In the genomic region with DNA sequence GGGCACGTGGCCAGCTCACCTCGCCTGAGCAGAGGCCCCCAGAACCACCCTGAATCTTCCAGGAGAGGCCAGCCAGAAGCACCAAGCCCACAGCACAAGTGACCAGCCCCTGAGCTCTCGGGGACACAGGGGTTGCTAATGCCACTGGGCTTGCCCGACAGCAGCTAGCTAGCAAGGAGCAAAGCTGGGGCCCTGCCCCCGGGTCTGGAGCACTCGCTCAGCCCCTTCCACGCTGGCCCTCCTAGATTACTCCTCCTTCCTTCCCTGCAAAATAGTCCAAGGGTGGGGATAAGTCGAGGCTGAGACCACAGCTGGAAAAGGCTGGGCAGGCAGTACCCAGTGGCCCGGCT, we compare ENCODE assay signal across 15 cellular contexts.
DNase-seq lines count a peak whose midpoint lies in the region; ATAC-seq and TF ChIP-seq lines count a peak whose summit lies in the region.
"Had no signal": no experiment of that assay in that cellular context is flagged by ENCODE, and none has a peak within 500 bp of the region (broad histone marks: within the 10 kb centered on the region; RNA-seq: fewer than 3 reads in every experiment).

No MANE protein-coding gene starts in this region.

- H3K27ac ChIP-seq in uterus, result peak overlapping the region; percentile 89 to 98
- H3K27ac ChIP-seq: SJCRH30 had no signal

- peak; percentile 63 for DNase-seq in cardiac septum (ENCODE audit: low spot score)
- DNase-seq in left ventricle myocardium superior, result no peak
- DNase-seq in glutamatergic neuron, result peak; percentile 7
- peak; percentile 77 for DNase-seq in posterior vena cava (ENCODE audit: low spot score)
- no peak for DNase-seq in uterus
- DNase-seq in NCI-H128 (lab: John Stamatoyannopoulos, UW; ENCODE audit: unreplicated experiment), result no peak
- no peak for DNase-seq in hepatic stellate cell (ENCODE audit: low spot score)
- DNase-seq: activated CD8-positive, alpha-beta memory T cell treated with anti-CD3 and anti-CD28 coated beads for 24 hours; naive B cell; NCI-H2029; NCI-H524 treated with DMSO at 0.1 percent for 48 hours; SJCRH30 had no signal

- ATAC-seq in left ventricle myocardium superior (no peak), GM18502 (IDR thresholded peaks at IDR 0.05; ENCODE audit: poor library complexity, unreplicated experiment) (no peak)
- ATAC-seq: stimulated activated memory B cell treated with anti-CD40 and anti-IgM and Interleukin-4, amounts not matched to agents 10 μg/mL and 1 μg/mL and 100 μg/mL, for 72 hours had no signal

- H3K27me3 Mint-ChIP-seq in glutamatergic neuron (ENCODE audit: unreplicated experiment), result peaks cover 8% of the 10 kb centered on the region
- H3K27me3 Mint-ChIP-seq: activated B cell treated with CpG ODN at 0.5 μM for 24 hours had no signal

- peaks cover 30 to 59% of the 10 kb centered on the region in 2 donors for H3K4me1 ChIP-seq in uterus
- H3K4me1 ChIP-seq: SJCRH30 had no signal

- no peak overlapping the region for H3K27ac Mint-ChIP-seq in glutamatergic neuron (ENCODE audit: unreplicated experiment)
- H3K27ac Mint-ChIP-seq: activated B cell treated with CpG ODN at 0.5 μM for 24 hours; naive B cell; stimulated activated memory B cell treated with anti-CD40 and anti-IgM and Interleukin-4, amounts not matched to agents 10 μg/mL and 1 μg/mL and 100 μg/mL, for 72 hours had no signal

- TF ChIP-seq CTCF in glutamatergic neuron (IDR thresholded peaks at IDR 0.05; ENCODE audit: partially characterized antibody, unreplicated experiment), result no peak
- no peak for TF ChIP-seq CTCF in uterus (IDR thresholded peaks at IDR 0.05)

- no peaks in the 10 kb centered on the region for H3K36me3 ChIP-seq in uterus
- H3K36me3 ChIP-seq: SJCRH30 had no signal

- peaks cover 4% of the 10 kb centered on the region for H3K36me3 Mint-ChIP-seq in glutamatergic neuron (ENCODE audit: unreplicated experiment)
- H3K36me3 Mint-ChIP-seq: naive B cell; stimulated activated memory B cell treated with anti-CD40 and anti-IgM and Interleukin-4, amounts not matched to agents 10 μg/mL and 1 μg/mL and 100 μg/mL, for 72 hours had no signal

- no peak for TF ChIP-seq POLR2A in uterus (IDR thresholded peaks at IDR 0.05)

- no peaks in the 10 kb centered on the region for H3K27me3 ChIP-seq in uterus
- H3K27me3 ChIP-seq: SJCRH30 had no signal

- no peak overlapping the region for H3K4me3 ChIP-seq in uterus
- H3K4me3 ChIP-seq: SJCRH30 had no signal

- H3K9me3 ChIP-seq in uterus, result no peaks in the 10 kb centered on the region
- H3K9me3 ChIP-seq: SJCRH30 had no signal

- peaks cover 19% of the 10 kb centered on the region for H3K4me1 Mint-ChIP-seq in glutamatergic neuron (ENCODE audit: low read depth, unreplicated experiment)
- H3K4me1 Mint-ChIP-seq: activated B cell treated with CpG ODN at 0.5 μM for 24 hours; stimulated activated memory B cell treated with anti-CD40 and anti-IgM and Interleukin-4, amounts not matched to agents 10 μg/mL and 1 μg/mL and 100 μg/mL, for 72 hours had no signal

- intact Hi-C loops in cardiac septum (cut with DNase I) (no loop called here), left ventricle myocardium superior (cut with micrococcal nuclease) (no loop called here), posterior vena cava (cut with DNase I) (no loop called here), uterus (cut with DNase I; ENCODE audit: low total_unique reads) (no loop called here)

- H3K9me3 Mint-ChIP-seq in glutamatergic neuron (ENCODE audit: unreplicated experiment), result no peaks in the 10 kb centered on the region
- H3K9me3 Mint-ChIP-seq: activated B cell treated with CpG ODN at 0.5 μM for 24 hours; naive B cell; stimulated activated memory B cell treated with anti-CD40 and anti-IgM and Interleukin-4, amounts not matched to agents 10 μg/mL and 1 μg/mL and 100 μg/mL, for 72 hours had no signal

- H3K4me3 Mint-ChIP-seq in glutamatergic neuron (ENCODE audit: unreplicated experiment), result no peak overlapping the region
- H3K4me3 Mint-ChIP-seq: activated B cell treated with CpG ODN at 0.5 μM for 24 hours; naive B cell; stimulated activated memory B cell treated with anti-CD40 and anti-IgM and Interleukin-4, amounts not matched to agents 10 μg/mL and 1 μg/mL and 100 μg/mL, for 72 hours had no signal

Comparison
In these comparisons a context has a peak if more than half of its experiments do, and no peak if none do; other contexts are left out.
1. DNase-seq: peak in cardiac septum (single experiment), glutamatergic neuron (single experiment) and posterior vena cava (single experiment); none in left ventricle myocardium superior (single experiment), uterus (0 of 2), NCI-H128 (single experiment) and hepatic stellate cell (single experiment).